ENCODE assay signal across 16 cellular contexts in the genomic region with DNA sequence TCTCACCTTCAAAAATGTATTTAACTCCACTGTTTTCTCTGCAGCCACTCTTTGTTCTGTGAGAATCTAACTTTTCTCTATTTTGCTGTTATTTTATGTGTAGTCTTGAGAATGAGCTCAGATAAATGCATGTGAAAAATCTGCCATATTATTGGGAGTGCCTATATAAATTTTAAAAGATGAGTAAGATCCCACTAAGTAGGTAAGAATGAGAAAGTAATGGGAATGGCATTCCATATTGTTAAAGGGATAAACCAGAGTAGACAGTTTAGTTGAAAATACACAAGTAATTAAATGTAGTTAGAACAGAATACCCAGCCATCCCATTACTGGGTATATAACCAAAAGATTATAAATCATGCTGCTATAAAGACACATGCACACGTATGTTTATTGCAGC.
A peak's percentile ranks its signal among the peaks of the same experiment; 100 is the strongest.
DNase-seq lines count a peak whose midpoint lies in the region; ATAC-seq and TF ChIP-seq lines count a peak whose summit lies in the region.
"Had no signal": no experiment of that assay in that cellular context is flagged by ENCODE, and none has a peak within 500 bp of the region (broad histone marks: within the 10 kb centered on the region; RNA-seq: fewer than 3 reads in every experiment).

No MANE protein-coding gene starts in this region.

- H3K27me3 ChIP-seq in foreskin keratinocyte, result no peaks in the 10 kb centered on the region
- H3K27me3 ChIP-seq: BLaER1 treated with 17β-estradiol and CSF1 and Interleukin-3, amounts not matched to agents 10 nM and 100 nM had no signal

- no peak overlapping the region for H3K27ac ChIP-seq in foreskin keratinocyte
- H3K27ac ChIP-seq: 22Rv1; A549; BLaER1 treated with 17β-estradiol and CSF1 and Interleukin-3, amounts not matched to agents 10 nM and 100 nM; C4-2B had no signal

- peak; percentile 18 for DNase-seq in HS-5 (ENCODE audit: low read depth)
- peak; percentile 5 for DNase-seq in epithelial cell of esophagus (ENCODE audit: low read depth)
- DNase-seq in foreskin keratinocyte, result peak; percentile 18 to 69
- no peak for DNase-seq in amygdala (lab: John Stamatoyannopoulos, UW)
- no peak for DNase-seq in NOMO-1 treated with DMSO at 0.1 percent for 48 hours (lab: John Stamatoyannopoulos, UW; ENCODE audit: unreplicated experiment)
- DNase-seq: AML-193; Caco-2; Calu3; CD4-positive, alpha-beta T cell; CD8-positive, alpha-beta T cell; DMS79 treated with DMSO at 0.1 percent for 48 hours; GF-D8 had no signal

- peak; percentile 78 for ATAC-seq in foreskin keratinocyte
- ATAC-seq: A549; CD8-positive, alpha-beta T cell had no signal

- H3K4me3 ChIP-seq in epithelial cell of esophagus (ENCODE audit: low read length), result no peak overlapping the region
- H3K4me3 ChIP-seq: A549; BLaER1 treated with 17β-estradiol and CSF1 and Interleukin-3, amounts not matched to agents 10 nM and 100 nM had no signal

- H3K4me1 ChIP-seq in foreskin keratinocyte, result peaks cover 4% of the 10 kb centered on the region
- H3K4me1 ChIP-seq: A549; BLaER1 treated with 17β-estradiol and CSF1 and Interleukin-3, amounts not matched to agents 10 nM and 100 nM; Caco-2 had no signal

- TF ChIP-seq CTCF in epithelial cell of esophagus (IDR thresholded peaks at IDR 0.05; ENCODE audit: insufficient read depth, low read depth, low read length, missing control alignments) (no peak), foreskin keratinocyte (conservative IDR thresholded peaks at IDR 0.05) (no peak)

Comparison
In these comparisons a context has a peak if more than half of its experiments do, and no peak if none do; other contexts are left out.
1. DNase-seq: peak in HS-5 (single experiment), epithelial cell of esophagus (single experiment) and foreskin keratinocyte (2 of 2); none in amygdala (0 of 56) and NOMO-1 treated with DMSO at 0.1 percent for 48 hours (single experiment).